Comparison of ENCODE assay signal across 16 cellular contexts in genomic region chr13:75226092-75226491, GRCh38.
DNase-seq lines count a peak whose midpoint lies in the region; ATAC-seq and TF ChIP-seq lines count a peak whose summit lies in the region.
"Had no signal": no experiment of that assay in that cellular context is flagged by ENCODE, and none has a peak within 500 bp of the region (broad histone marks: within the 10 kb centered on the region; RNA-seq: fewer than 3 reads in every experiment).

No MANE protein-coding gene starts in this region.

- peaks cover 28% of the 10 kb centered on the region for H3F3A ChIP-seq in GM23248 (ENCODE audit: insufficient read depth)

- WGBS in GM23248 (ENCODE audit: low coverage in 1 of 2, low lambda C conversion rate in 2 of 2, missing lambda C conversion rate in 2 of 2), 2 experiments: 94 to 95% methylated on average over 9 of the region's 9 CpGs

- no peaks in the 10 kb centered on the region for H3K36me3 ChIP-seq in GM23248 (ENCODE audit: low read depth)
- H3K36me3 ChIP-seq in osteoblast (ENCODE audit: insufficient read depth, low read length): no peaks in the 10 kb centered on the region
- H3K36me3 ChIP-seq: sigmoid colon had no signal

- 0 out of 2 replicates have a peak, but pooled peaks cover 4% of the 10 kb centered on the region for H3K27me3 ChIP-seq in GM23248 (replicated peaks; ENCODE audit: insufficient read depth)
- no peaks in the 10 kb centered on the region for H3K27me3 ChIP-seq in osteoblast (ENCODE audit: insufficient read depth, low read length)
- H3K27me3 ChIP-seq: sigmoid colon had no signal

- H4K20me1 ChIP-seq in GM23248 (ENCODE audit: insufficient read depth) (no peaks in the 10 kb centered on the region), osteoblast (ENCODE audit: insufficient read depth, low read length) (no peaks in the 10 kb centered on the region)

- H3K9ac ChIP-seq in GM23248: no peak overlapping the region

- in situ Hi-C loops in GM23248 (cut with MboI) (no loop called here), GM13976 (cut with MboI; ENCODE audit: low sequenced_read_pairs, unreplicated experiment) (no loop called here)

- no peak for ATAC-seq in HG03469 (IDR thresholded peaks at IDR 0.05; ENCODE audit: unreplicated experiment)
- ATAC-seq: effector memory CD8-positive, alpha-beta T cell had no signal

- no peaks in the 10 kb centered on the region for H3K9me3 ChIP-seq in GM23248 (ENCODE audit: low read depth)
- no peaks in the 10 kb centered on the region for H3K9me3 ChIP-seq in osteoblast (ENCODE audit: low read depth, low read length)
- H3K9me3 ChIP-seq: sigmoid colon had no signal

- H3K4me1 ChIP-seq in GM23248 (ENCODE audit: insufficient read depth): peaks cover 24% of the 10 kb centered on the region
- H3K4me1 ChIP-seq in osteoblast (ENCODE audit: insufficient read depth, low read length): peaks cover 23% of the 10 kb centered on the region

- TF ChIP-seq CTCF in osteoblast (IDR thresholded peaks at IDR 0.05; ENCODE audit: extremely low read depth, low read depth, low read length) (no peak), GM13976 (IDR thresholded peaks at IDR 0.05; ENCODE audit: borderline replicate concordance, control extremely low read depth, extremely low read depth, insufficient read depth, missing control alignments) (no peak)

- peak; percentile 6 for DNase-seq in GM23248
- DNase-seq in NCI-H226: peak; percentile 28
- no peak for DNase-seq in epithelial cell of prostate (ENCODE audit: low read depth, low spot score)
- peak; percentile 13 for DNase-seq in osteoblast (ENCODE audit: insufficient read length, low spot score, missing footprints)
- DNase-seq in medulla oblongata (ENCODE audit: extremely low spot score): no peak
- DNase-seq in GM13976 (ENCODE audit: low spot score): no peak
- no peak for DNase-seq in stimulated activated CD4-positive, alpha-beta T cell treated with anti-CD3 and anti-CD28 coated beads, Interleukin-12 subunit alpha, Interleukin-12 subunit beta, amount 100 ng/mL, for 4 hours
- DNase-seq: activated naive CD4-positive, alpha-beta T cell; effector memory CD8-positive, alpha-beta T cell; NCI-H1417; NCI-H774; SHP77 treated with DMSO at 0.1 percent for 48 hours; sigmoid colon; stimulated activated naive CD8-positive, alpha-beta T cell treated with anti-CD3 and anti-CD28 coated beads, Interleukin-15, amount 100 ng/mL, for 72 hours had no signal

- peak overlapping the region; percentile 61 for H3K4me2 ChIP-seq in GM23248 (ENCODE audit: unreplicated experiment)
- peak overlapping the region; percentile 53 for H3K4me2 ChIP-seq in osteoblast (ENCODE audit: insufficient read depth, low read length)

- H3K4me3 ChIP-seq in GM23248 (no peak overlapping the region), osteoblast (ENCODE audit: insufficient read depth, low read length) (no peak overlapping the region)
- H3K4me3 ChIP-seq: sigmoid colon had no signal

- H3K79me2 ChIP-seq in GM23248 (ENCODE audit: insufficient read depth): no peaks in the 10 kb centered on the region
- H3K79me2 ChIP-seq in osteoblast (ENCODE audit: insufficient read depth, low read length): no peaks in the 10 kb centered on the region

- H3K9me2 ChIP-seq in GM23248 (ENCODE audit: insufficient read depth): no peaks in the 10 kb centered on the region

- H3K27ac ChIP-seq in GM23248 (peak overlapping the region; percentile 76), epithelial cell of prostate (peak overlapping the region; percentile 51), osteoblast (ENCODE audit: low read depth, low read length) (peak overlapping the region; percentile 80)
- H3K27ac ChIP-seq: C4-2B had no signal

- H2AFZ ChIP-seq in GM23248 (no peak overlapping the region), osteoblast (ENCODE audit: low read length) (peak overlapping the region; percentile 11)

Comparison
In these comparisons a context has a peak if more than half of its experiments do, and no peak if none do; other contexts are left out.
1. DNase-seq: peak in GM23248 (single experiment), NCI-H226 (single experiment) and osteoblast (single experiment); none in epithelial cell of prostate (single experiment), medulla oblongata (single experiment), GM13976 (single experiment) and stimulated activated CD4-positive, alpha-beta T cell treated with anti-CD3 and anti-CD28 coated beads, Interleukin-12 subunit alpha, Interleukin-12 subunit beta, amount 100 ng/mL, for 4 hours (single experiment).
2. Peak in every context shown above with its lines, with median percentiles within 50 percentile points of each other: H3K27ac ChIP-seq.